In genomic region chr2:217922101-217923006, GRCh38 we compare ENCODE assay signal across 12 cellular contexts.
A peak's percentile ranks its signal among the peaks of the same experiment; 100 is the strongest.
DNase-seq lines count a peak whose midpoint lies in the region; FAIRE-seq and TF ChIP-seq lines count a peak whose summit lies in the region.
"Had no signal": no experiment of that assay in that cellular context is flagged by ENCODE, and none has a peak within 500 bp of the region (broad histone marks: within the 10 kb centered on the region; RNA-seq: fewer than 3 reads in every experiment).

No MANE protein-coding gene starts in this region.

- H2BK5ac ChIP-seq in mesenchymal stem cell (ENCODE audit: low read depth, low read length, poor library complexity, severe bottlenecking) = no peak overlapping the region

- peaks cover 3% of the 10 kb centered on the region for H3K27me3 Mint-ChIP-seq in endodermal cell (ENCODE audit: insufficient read depth)

- WGBS in endodermal cell (ENCODE audit: insufficient coverage in 1 of 2, insufficient read length in 1 of 2), 2 experiments = 64 to 79% methylated on average over 9 to 19 of the region's 19 CpGs
- WGBS in mesenchymal stem cell = 73% methylated on average over 19 of the region's 19 CpGs

- no peak overlapping the region for H4K91ac ChIP-seq in mesenchymal stem cell (ENCODE audit: low read length)

- H3K4me2 ChIP-seq in mesenchymal stem cell (ENCODE audit: low read length, poor library complexity, severe bottlenecking) = no peak overlapping the region

- H3K23ac ChIP-seq in mesenchymal stem cell (ENCODE audit: low read length in 2 of 2) = no peak overlapping the region

- no peak overlapping the region for H2BK15ac ChIP-seq in mesenchymal stem cell (ENCODE audit: low read depth, poor library complexity, severe bottlenecking)

- H3K79me1 ChIP-seq in mesenchymal stem cell (replicated peaks; ENCODE audit: low read length, poor library complexity, severe bottlenecking) = peaks cover 28% of the 10 kb centered on the region

- no peak for FAIRE-seq in urothelium cell line (lab: Jason Lieb, UNC)
- FAIRE-seq: small intestine had no signal

- H3K36me3 ChIP-seq in HEK293 (ENCODE audit: control insufficient read depth in 2 of 2, insufficient read depth in 1 of 2, low read length in 2 of 2) (no peaks in the 10 kb centered on the region), endodermal cell (ENCODE audit: control insufficient read depth, insufficient read depth, low read length) (no peaks in the 10 kb centered on the region), mesenchymal stem cell (ENCODE audit: control insufficient read depth in 1 of 2, insufficient read depth in 2 of 2, low read depth in 1 of 2, low read length in 2 of 2) (peaks cover 18 to 32% of the 10 kb centered on the region in 2 experiments)

- H3K27ac Mint-ChIP-seq in endodermal cell = no peak overlapping the region
- H3K27ac Mint-ChIP-seq: stimulated activated effector memory CD8-positive, alpha-beta T cell treated with anti-CD3 and anti-CD28 coated beads, Interleukin-12 subunit alpha, Interleukin-12 subunit beta, amount 100 ng/mL, for 72 hours had no signal

- H3K36me3 Mint-ChIP-seq in endodermal cell (ENCODE audit: low read depth) = no peaks in the 10 kb centered on the region
- H3K36me3 Mint-ChIP-seq: stimulated activated effector memory CD8-positive, alpha-beta T cell treated with anti-CD3 and anti-CD28 coated beads, Interleukin-12 subunit alpha, Interleukin-12 subunit beta, amount 100 ng/mL, for 72 hours had no signal

- peak; percentile 63 for DNase-seq in endodermal cell
- no peak for DNase-seq in mesenchymal stem cell
- peak in 15 of 49 donors; percentile 6 to 57 (median 41) for DNase-seq in substantia nigra (lab: John Stamatoyannopoulos, UW)
- DNase-seq in foreskin melanocyte = no peak
- no peak for DNase-seq in Ammon's horn (ENCODE audit: low spot score)
- no peak for DNase-seq in urothelium cell line (ENCODE audit: low spot score)
- DNase-seq in AML-193 (lab: John Stamatoyannopoulos, UW) = no peak
- DNase-seq: cerebellar nuclear complex, GOT3, small intestine had no signal

- H3K27ac ChIP-seq in HEK293 (ENCODE audit: extremely low read depth, low read depth, low read length) = no peak overlapping the region
- no peak overlapping the region for H3K27ac ChIP-seq in endodermal cell (ENCODE audit: low read depth, low read length)
- no peak overlapping the region for H3K27ac ChIP-seq in mesenchymal stem cell (ENCODE audit: low read length, poor library complexity, severe bottlenecking)
- H3K27ac ChIP-seq in substantia nigra (ENCODE audit: low read depth, low read length, poor library complexity, severe bottlenecking) = peak overlapping the region; percentile 80

- peaks cover 32% of the 10 kb centered on the region for H3K4me1 Mint-ChIP-seq in endodermal cell
- H3K4me1 Mint-ChIP-seq: stimulated activated effector memory CD8-positive, alpha-beta T cell treated with anti-CD3 and anti-CD28 coated beads, Interleukin-12 subunit alpha, Interleukin-12 subunit beta, amount 100 ng/mL, for 72 hours had no signal

- peak overlapping the region; percentile 6 to 37 for H2BK12ac ChIP-seq in mesenchymal stem cell (ENCODE audit: low read length in 2 of 2)

- H3K4me1 ChIP-seq in HEK293 (ENCODE audit: control insufficient read depth, insufficient read depth, low read length) = no peaks in the 10 kb centered on the region
- peaks cover 13% of the 10 kb centered on the region for H3K4me1 ChIP-seq in endodermal cell (ENCODE audit: control insufficient read depth, insufficient read depth, low read length)
- H3K4me1 ChIP-seq in mesenchymal stem cell (ENCODE audit: control insufficient read depth, insufficient read depth, low read depth, low read length) = peaks cover 62% of the 10 kb centered on the region

- no peak overlapping the region for H2AFZ ChIP-seq in mesenchymal stem cell (ENCODE audit: low read depth, low read length)

- peak overlapping the region in 1 of 2 experiments; percentile 71 for H3K4ac ChIP-seq in mesenchymal stem cell (ENCODE audit: low read depth in 1 of 2, low read length in 2 of 2)

- H3K4me3 Mint-ChIP-seq in endodermal cell = no peak overlapping the region
- H3K4me3 Mint-ChIP-seq: stimulated activated effector memory CD8-positive, alpha-beta T cell treated with anti-CD3 and anti-CD28 coated beads, Interleukin-12 subunit alpha, Interleukin-12 subunit beta, amount 100 ng/mL, for 72 hours had no signal

- H3K27me3 ChIP-seq in endodermal cell (ENCODE audit: control insufficient read depth, insufficient read depth, low read length, poor library complexity, severe bottlenecking) (no peaks in the 10 kb centered on the region), mesenchymal stem cell (ENCODE audit: control insufficient read depth in 1 of 2, insufficient read depth in 1 of 2, low read length in 2 of 2) (no peaks in the 10 kb centered on the region)

- H3K4me3 ChIP-seq in HEK293 (ENCODE audit: low read depth, low read length) = no peak overlapping the region
- no peak overlapping the region for H3K4me3 ChIP-seq in endodermal cell (ENCODE audit: low read length)
- no peak overlapping the region for H3K4me3 ChIP-seq in mesenchymal stem cell (ENCODE audit: insufficient read depth in 1 of 2, low read depth in 1 of 2, low read length in 2 of 2)

- H3K14ac ChIP-seq in mesenchymal stem cell (ENCODE audit: low read length in 2 of 2) = peak overlapping the region in 1 of 2 experiments; percentile 13

- peak overlapping the region; percentile 11 for H2BK120ac ChIP-seq in mesenchymal stem cell (ENCODE audit: low read depth, low read length)

- TF ChIP-seq CTCF in HEK293 (tag by site-specific recombination; IDR thresholded peaks at IDR 0.05) (no peak), endodermal cell (conservative IDR thresholded peaks at IDR 0.05) (no peak)

- POLR2A ChIA-PET in HEK293 (lab: Yijun Ruan, JAX) = no interaction called here

- peak overlapping the region; percentile 19 for H2AK5ac ChIP-seq in mesenchymal stem cell (ENCODE audit: low read length, severe bottlenecking)

- no peaks in the 10 kb centered on the region for H3K9me3 Mint-ChIP-seq in endodermal cell
- H3K9me3 Mint-ChIP-seq: stimulated activated effector memory CD8-positive, alpha-beta T cell treated with anti-CD3 and anti-CD28 coated beads, Interleukin-12 subunit alpha, Interleukin-12 subunit beta, amount 100 ng/mL, for 72 hours had no signal

- no peak overlapping the region for H3K9ac ChIP-seq in endodermal cell (ENCODE audit: extremely low read depth, low read length, poor library complexity, severe bottlenecking)
- H3K9ac ChIP-seq in mesenchymal stem cell (ENCODE audit: low read length) = no peak overlapping the region

- no peaks in the 10 kb centered on the region for H3K9me3 ChIP-seq in HEK293 (ENCODE audit: control insufficient read depth, insufficient read depth, low read depth, low read length)
- H3K9me3 ChIP-seq in endodermal cell (ENCODE audit: control insufficient read depth, low read length) = no peaks in the 10 kb centered on the region
- no peaks in the 10 kb centered on the region for H3K9me3 ChIP-seq in mesenchymal stem cell (ENCODE audit: control insufficient read depth, low read length)

- CTCF ChIA-PET in HEK293 (lab: Yijun Ruan, JAX) = interaction anchor here (0.5 to 0.7 kb wide), 3 partner anchors 33 to 732 kb away, joined by 3 read pairs; no protein-coding TSS in a partner anchor

- H3K18ac ChIP-seq in mesenchymal stem cell (ENCODE audit: low read depth in 1 of 2, low read length in 2 of 2) = peak overlapping the region in 1 of 2 experiments; percentile 31

- H4K8ac ChIP-seq in mesenchymal stem cell (ENCODE audit: low read length) = peak overlapping the region; percentile 38

TF ChIP-seq in HEK293, 187 proteins besides CTCF, POLR2A, EP300 and RAD21 (continues in another document):
- TF ChIP-seq ZNF701 (tag by site-specific recombination; IDR thresholded peaks at IDR 0.05) = no peak
- no peak for TF ChIP-seq ZNF184 (tag by site-specific recombination; IDR thresholded peaks at IDR 0.05)
- TF ChIP-seq ZNF10 (tag by site-specific recombination; IDR thresholded peaks at IDR 0.05) = no peak
- TF ChIP-seq ZNF621 (tag by site-specific recombination; IDR thresholded peaks at IDR 0.05) = no peak
- TF ChIP-seq ZNF157 (tag by site-specific recombination; IDR thresholded peaks at IDR 0.05) = no peak
- TF ChIP-seq ZNF518A (tag by site-specific recombination; conservative IDR thresholded peaks at IDR 0.05; ENCODE audit: low read depth) = no peak
- TF ChIP-seq ZIC2 (tag by site-specific recombination; IDR thresholded peaks at IDR 0.05) = 0 out of 2 replicates have a peak, but pooled peaks have one; percentile 7
- no peak for TF ChIP-seq ZNF792 (tag by site-specific recombination; IDR thresholded peaks at IDR 0.05)
- TF ChIP-seq ZNF558 (tag by site-specific recombination; IDR thresholded peaks at IDR 0.05) = no peak
